Comparison of ENCODE assay signal across 8 cellular contexts in the genomic region with DNA sequence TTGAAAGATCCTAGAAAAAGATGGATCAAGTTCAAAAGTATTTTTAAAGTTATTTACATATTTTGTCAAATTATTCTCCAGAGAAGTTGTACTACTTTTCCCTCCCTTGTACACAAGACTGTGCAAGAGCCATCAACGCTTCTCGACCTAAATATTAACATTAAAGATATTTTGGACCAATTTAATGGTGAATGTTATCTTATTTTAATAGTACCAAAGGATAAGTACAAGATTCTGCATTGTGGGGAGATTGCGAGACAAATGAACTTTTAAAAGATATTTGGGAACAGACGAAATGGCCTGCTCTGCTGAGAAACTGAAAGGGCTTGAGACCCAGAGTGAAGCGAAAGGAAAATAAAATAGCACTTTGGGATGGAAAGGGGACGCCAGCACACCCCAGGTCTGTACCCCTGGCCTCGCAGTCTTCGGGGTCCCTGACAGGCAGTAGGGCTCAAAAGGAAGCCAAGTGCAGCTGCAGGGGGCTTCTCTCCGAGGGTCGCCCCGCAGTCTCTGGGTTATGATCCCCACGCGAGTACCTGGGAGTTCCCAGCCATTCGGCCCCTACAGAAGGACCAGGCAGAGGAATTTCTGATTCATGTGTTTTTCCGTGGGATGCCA.
DNase-seq lines count a peak whose midpoint lies in the region; ATAC-seq and TF ChIP-seq lines count a peak whose summit lies in the region.

No MANE protein-coding gene starts in this region.

- peak overlapping the region; percentile 82 for H3K4me3 Mint-ChIP-seq in T-helper 1 cell treated with Interleukin-12 subunit alpha and Interleukin-12 subunit beta and Interleukin-4 antibody, amounts not matched to agents 30 μg/mL and 1 μg/mL, for 36 hours
- peak overlapping the region; percentile 31 for H3K4me3 Mint-ChIP-seq in stimulated activated effector memory CD8-positive, alpha-beta T cell treated with anti-CD3 and anti-CD28 coated beads, Interleukin-12 subunit alpha, Interleukin-12 subunit beta, amount 100 ng/mL, for 72 hours

- H3K9me3 Mint-ChIP-seq in T-helper 1 cell treated with Interleukin-12 subunit alpha and Interleukin-12 subunit beta and Interleukin-4 antibody, amounts not matched to agents 30 μg/mL and 1 μg/mL, for 36 hours, result no peaks in the 10 kb centered on the region
- H3K9me3 Mint-ChIP-seq in stimulated activated effector memory CD8-positive, alpha-beta T cell treated with anti-CD3 and anti-CD28 coated beads, Interleukin-12 subunit alpha, Interleukin-12 subunit beta, amount 100 ng/mL, for 72 hours, result no peaks in the 10 kb centered on the region

- peak overlapping the region; percentile 79 for H3K9ac ChIP-seq in Loucy (ENCODE audit: low read depth, low read length, poor library complexity, severe bottlenecking)
- peak overlapping the region; percentile 63 for H3K9ac ChIP-seq in fibroblast of lung (ENCODE audit: insufficient read depth, low read length)

- TF ChIP-seq CTCF in Loucy (conservative IDR thresholded peaks at IDR 0.05; ENCODE audit: low read length) (no peak), fibroblast of lung (conservative IDR thresholded peaks at IDR 0.05 in 1 of 2, IDR thresholded peaks at IDR 0.05 in 1 of 2; ENCODE audit: low read depth in 1 of 2, low read length in 2 of 2) (no peak)

- peak overlapping the region; percentile 69 for H3K27ac ChIP-seq in fibroblast of lung (ENCODE audit: insufficient read depth, low read length)

- H3F3A ChIP-seq in Loucy (ENCODE audit: low read depth), result no peaks in the 10 kb centered on the region

- H3K79me2 ChIP-seq in Loucy (ENCODE audit: insufficient read depth, low read length), result peaks cover 8% of the 10 kb centered on the region
- H3K79me2 ChIP-seq in fibroblast of lung (ENCODE audit: control insufficient read depth, insufficient read depth, low read length), result no peaks in the 10 kb centered on the region

- no peaks in the 10 kb centered on the region for H3K9me2 ChIP-seq in Loucy (replicated peaks; ENCODE audit: low read depth, low read length)

- H3K4me1 Mint-ChIP-seq in T-helper 1 cell treated with Interleukin-12 subunit alpha and Interleukin-12 subunit beta and Interleukin-4 antibody, amounts not matched to agents 30 μg/mL and 1 μg/mL, for 36 hours (ENCODE audit: low read depth), result peaks cover 20% of the 10 kb centered on the region
- H3K4me1 Mint-ChIP-seq in stimulated activated effector memory CD8-positive, alpha-beta T cell treated with anti-CD3 and anti-CD28 coated beads, Interleukin-12 subunit alpha, Interleukin-12 subunit beta, amount 100 ng/mL, for 72 hours, result peaks cover 9% of the 10 kb centered on the region

- H3K4me3 ChIP-seq in Loucy (ENCODE audit: low read length, poor library complexity, severe bottlenecking) (peak overlapping the region; percentile 77), fibroblast of lung (replicated peaks in 1 of 4; ENCODE audit: control extremely low read depth in 1 of 4, insufficient read depth in 1 of 4, low read depth in 3 of 4, low read length in 4 of 4) (peak overlapping the region; percentile 42 to 67 (median 58))

- peak overlapping the region; percentile 31 for H3K27ac Mint-ChIP-seq in T-helper 1 cell treated with Interleukin-12 subunit alpha and Interleukin-12 subunit beta and Interleukin-4 antibody, amounts not matched to agents 30 μg/mL and 1 μg/mL, for 36 hours
- H3K27ac Mint-ChIP-seq in stimulated activated effector memory CD8-positive, alpha-beta T cell treated with anti-CD3 and anti-CD28 coated beads, Interleukin-12 subunit alpha, Interleukin-12 subunit beta, amount 100 ng/mL, for 72 hours, result no peak overlapping the region

- H3K9me3 ChIP-seq in Loucy (ENCODE audit: insufficient read depth, low read depth, low read length) (no peaks in the 10 kb centered on the region), fibroblast of lung (ENCODE audit: control insufficient read depth, insufficient read depth, low read depth, low read length) (no peaks in the 10 kb centered on the region)

- DNase-seq in T-helper 1 cell, result no peak
- DNase-seq in fibroblast of lung (ENCODE audit: low read depth in 2 of 2), result peak in 1 of 2 donors; percentile 55
- no peak for DNase-seq in stimulated activated effector memory CD8-positive, alpha-beta T cell treated with anti-CD3 and anti-CD28 coated beads, Interleukin-12 subunit alpha, Interleukin-12 subunit beta, amount 100 ng/mL, for 72 hours (ENCODE audit: low spot score in 2 of 2)
- DNase-seq in NCI-H446 treated with DMSO at 0.1 percent for 48 hours (lab: John Stamatoyannopoulos, UW), result no peak
- no peak for DNase-seq in germinal center (ENCODE audit: low spot score)

- H3K27me3 ChIP-seq in Loucy (ENCODE audit: insufficient read depth, low read length, poor library complexity, severe bottlenecking) (no peaks in the 10 kb centered on the region), fibroblast of lung (ENCODE audit: control insufficient read depth, insufficient read depth, low read length) (no peaks in the 10 kb centered on the region)

- H3K36me3 ChIP-seq in Loucy (ENCODE audit: insufficient read depth, low read length) (no peaks in the 10 kb centered on the region), fibroblast of lung (ENCODE audit: control insufficient read depth, insufficient read depth, low read length) (no peaks in the 10 kb centered on the region)

- H3K4me1 ChIP-seq in Loucy (ENCODE audit: insufficient read depth, low read length, poor library complexity, severe bottlenecking) (peaks cover 19% of the 10 kb centered on the region), fibroblast of lung (ENCODE audit: control insufficient read depth, extremely low read depth, insufficient read depth, low read length) (no peaks in the 10 kb centered on the region)

- H4K20me1 ChIP-seq in Loucy (ENCODE audit: insufficient read depth, low read length, poor library complexity, severe bottlenecking), result no peaks in the 10 kb centered on the region
- H4K20me1 ChIP-seq in fibroblast of lung (ENCODE audit: control insufficient read depth, extremely low read depth, insufficient read depth, low read length), result no peaks in the 10 kb centered on the region

- peaks cover 5% of the 10 kb centered on the region for H3K27me3 Mint-ChIP-seq in T-helper 1 cell treated with Interleukin-12 subunit alpha and Interleukin-12 subunit beta and Interleukin-4 antibody, amounts not matched to agents 30 μg/mL and 1 μg/mL, for 36 hours (ENCODE audit: low read depth)

- peak overlapping the region; percentile 72 for H3K4me2 ChIP-seq in Loucy (ENCODE audit: low read depth, low read length, poor library complexity, severe bottlenecking)
- peak overlapping the region; percentile 97 for H3K4me2 ChIP-seq in fibroblast of lung (ENCODE audit: extremely low read depth, insufficient read depth, low read length)

- no peaks in the 10 kb centered on the region for H3K36me3 Mint-ChIP-seq in T-helper 1 cell treated with Interleukin-12 subunit alpha and Interleukin-12 subunit beta and Interleukin-4 antibody, amounts not matched to agents 30 μg/mL and 1 μg/mL, for 36 hours (ENCODE audit: low read depth)
- no peaks in the 10 kb centered on the region for H3K36me3 Mint-ChIP-seq in stimulated activated effector memory CD8-positive, alpha-beta T cell treated with anti-CD3 and anti-CD28 coated beads, Interleukin-12 subunit alpha, Interleukin-12 subunit beta, amount 100 ng/mL, for 72 hours

- ATAC-seq in stimulated activated effector memory CD8-positive, alpha-beta T cell treated with anti-CD3 and anti-CD28 coated beads, Interleukin-12 subunit alpha, Interleukin-12 subunit beta, amount 100 ng/mL, for 72 hours, result peak; percentile 26
- no peak for ATAC-seq in GM21737 (IDR thresholded peaks at IDR 0.05; ENCODE audit: unreplicated experiment)

- H2AFZ ChIP-seq in Loucy (ENCODE audit: low read length), result peak overlapping the region; percentile 80
- H2AFZ ChIP-seq in fibroblast of lung (ENCODE audit: low read length), result peak overlapping the region; percentile 80
